ENCODE assay signal across 11 cellular contexts in genomic region chr1:182304218-182305016, GRCh38.
DNase-seq lines count a peak whose midpoint lies in the region; ATAC-seq and TF ChIP-seq lines count a peak whose summit lies in the region.
"Had no signal": no experiment of that assay in that cellular context is flagged by ENCODE, and none has a peak within 500 bp of the region (broad histone marks: within the 10 kb centered on the region; RNA-seq: fewer than 3 reads in every experiment).

No MANE protein-coding gene starts in this region.

- no peak for TF ChIP-seq POLR2A in suprapubic skin (IDR thresholded peaks at IDR 0.05)

- no peaks in the 10 kb centered on the region for H3K27me3 ChIP-seq in right atrium auricular region
- H3K27me3 ChIP-seq in dorsolateral prefrontal cortex: no peaks in the 10 kb centered on the region
- no peaks in the 10 kb centered on the region for H3K27me3 ChIP-seq in suprapubic skin

- peak; percentile 20 for ATAC-seq in Right ventricle myocardium inferior
- ATAC-seq in HG02870 (IDR thresholded peaks at IDR 0.05; ENCODE audit: unreplicated experiment): no peak

- no peak for DNase-seq in Right ventricle myocardium inferior (ENCODE audit: missing footprints)
- no peak for DNase-seq in right atrium auricular region (ENCODE audit: low spot score)
- DNase-seq in LHCN-M2 (ENCODE audit: low read depth): peak; percentile 68
- DNase-seq in dorsolateral prefrontal cortex: no peak
- DNase-seq in suprapubic skin (ENCODE audit: low spot score in 2 of 2): no peak
- no peak for DNase-seq in activated CD4-positive, alpha-beta T cell treated with anti-CD3 and anti-CD28 coated beads for 1 hour
- DNase-seq in stimulated activated CD4-positive, alpha-beta T cell treated with anti-CD3 and anti-CD28 coated beads, Interleukin-12 subunit alpha, Interleukin-12 subunit beta, amount 100 ng/mL, for 4 hours: no peak
- DNase-seq: CD4-positive, alpha-beta memory T cell; NCI-H1092 had no signal

- H3K4me1 ChIP-seq in right atrium auricular region (peaks cover 0 to 16% of the 10 kb centered on the region in 2 donors), suprapubic skin (peaks cover 35% of the 10 kb centered on the region)

- TF ChIP-seq EP300 in suprapubic skin (IDR thresholded peaks at IDR 0.05): no peak

- TF ChIP-seq CTCF in right atrium auricular region (IDR thresholded peaks at IDR 0.05): no peak
- TF ChIP-seq CTCF in dorsolateral prefrontal cortex (IDR thresholded peaks at IDR 0.05 in 54 of 56, conservative IDR thresholded peaks at IDR 0.05 in 2 of 56; ENCODE audit: low read depth in 1 of 56, partially characterized antibody in 56 of 56): no peak
- no peak for TF ChIP-seq CTCF in suprapubic skin (IDR thresholded peaks at IDR 0.05)

- no peaks in the 10 kb centered on the region for H3K9me3 ChIP-seq in right atrium auricular region
- H3K9me3 ChIP-seq in suprapubic skin: no peaks in the 10 kb centered on the region

- H3K36me3 ChIP-seq in right atrium auricular region: no peaks in the 10 kb centered on the region
- no peaks in the 10 kb centered on the region for H3K36me3 ChIP-seq in suprapubic skin

- peak overlapping the region in 1 of 2 donors; percentile 1 for H3K27ac ChIP-seq in right atrium auricular region
- peak overlapping the region in 49 of 59 donors; percentile 4 to 94 (median 51) for H3K27ac ChIP-seq in dorsolateral prefrontal cortex
- H3K27ac ChIP-seq in suprapubic skin: peak overlapping the region; percentile 7

- no peak overlapping the region for H3K4me3 ChIP-seq in right atrium auricular region
- H3K4me3 ChIP-seq in dorsolateral prefrontal cortex: no peak overlapping the region
- no peak overlapping the region for H3K4me3 ChIP-seq in suprapubic skin
- H3K4me3 ChIP-seq: lung had no signal

- 69% methylated on average over 3 of the region's 3 CpGs for WGBS in suprapubic skin

- intact Hi-C loops in Right ventricle myocardium inferior (cut with DNase I): loop anchor here (2.0 kb wide), 1 partner anchor 160 kb away; no protein-coding TSS in a partner anchor
- intact Hi-C loops in dorsolateral prefrontal cortex (cut with DNase I): loop anchor here in 1 of 2 donors (5.0 kb wide), 1 partner anchor 88 kb away; the partner anchor contains the start of gene GLUL
